In genomic region chr19:20660473-20660872, GRCh38 we compare ENCODE assay signal across 8 cellular contexts. TPM values are rescaled to one million over a fixed set of nuclear protein-coding genes. Genes with fewer than 3 reads are reported as not detected.
DNase-seq lines count a peak whose midpoint lies in the region; ATAC-seq and TF ChIP-seq lines count a peak whose summit lies in the region.

No MANE protein-coding gene starts in this region.

- H3K4me1 ChIP-seq in tibial nerve = peaks cover 0 to 26% (median 0%) of the 10 kb centered on the region in 4 donors

- 46 to 48% methylated on average over 20 of the region's 20 CpGs for WGBS in tibial nerve, 2 donors

- peaks cover 82% of the 10 kb centered on the region for H3K36me3 Mint-ChIP-seq in activated CD8-positive, alpha-beta memory T cell treated with anti-CD3 and anti-CD28 coated beads, Interleukin-2, amount 10 ng/mL, durations not matched to agents 7 days and 5 days
- H3K36me3 Mint-ChIP-seq in chondrocyte (ENCODE audit: low read depth) (peaks cover 35% of the 10 kb centered on the region), memory B cell (peaks cover 38% of the 10 kb centered on the region)

- peaks cover 27% of the 10 kb centered on the region for H3K4me1 Mint-ChIP-seq in activated CD8-positive, alpha-beta memory T cell treated with anti-CD3 and anti-CD28 coated beads, Interleukin-2, amount 10 ng/mL, durations not matched to agents 7 days and 5 days
- peaks cover 26% of the 10 kb centered on the region for H3K4me1 Mint-ChIP-seq in chondrocyte (ENCODE audit: low read depth)
- H3K4me1 Mint-ChIP-seq in memory B cell = peaks cover 22% of the 10 kb centered on the region

- H3K27me3 Mint-ChIP-seq in activated CD8-positive, alpha-beta memory T cell treated with anti-CD3 and anti-CD28 coated beads, Interleukin-2, amount 10 ng/mL, durations not matched to agents 7 days and 5 days = no peaks in the 10 kb centered on the region
- no peaks in the 10 kb centered on the region for H3K27me3 Mint-ChIP-seq in chondrocyte (ENCODE audit: low read depth)
- no peaks in the 10 kb centered on the region for H3K27me3 Mint-ChIP-seq in memory B cell

- DNase-seq in activated CD8-positive, alpha-beta memory T cell treated with anti-CD3 and anti-CD28 coated beads, Interleukin-2, amount 10 ng/mL, durations not matched to agents 7 days and 5 days = no peak
- DNase-seq in activated CD8-positive, alpha-beta memory T cell treated with anti-CD3 and anti-CD28 coated beads for 24 hours = no peak
- DNase-seq in chondrocyte (ENCODE audit: low spot score) (no peak), memory B cell (ENCODE audit: low spot score in 2 of 2) (no peak), tibial nerve (ENCODE audit: low spot score in 2 of 2) (no peak), amniotic stem cell (lab: John Stamatoyannopoulos, UW) (no peak), HUDEP-2 (lab: John Stamatoyannopoulos, UW; ENCODE audit: unreplicated experiment in 76 of 76) (no peak), COLO668 (lab: John Stamatoyannopoulos, UW; ENCODE audit: unreplicated experiment) (no peak)

- TF ChIP-seq EP300 in tibial nerve (IDR thresholded peaks at IDR 0.05) = no peak

- peak overlapping the region; percentile 94 for H3K27ac Mint-ChIP-seq in activated CD8-positive, alpha-beta memory T cell treated with anti-CD3 and anti-CD28 coated beads, Interleukin-2, amount 10 ng/mL, durations not matched to agents 7 days and 5 days
- peak overlapping the region; percentile 99 for H3K27ac Mint-ChIP-seq in chondrocyte (ENCODE audit: unreplicated experiment)
- H3K27ac Mint-ChIP-seq in memory B cell = peak overlapping the region; percentile 96

- peaks cover 22% of the 10 kb centered on the region for H3K9me3 Mint-ChIP-seq in activated CD8-positive, alpha-beta memory T cell treated with anti-CD3 and anti-CD28 coated beads, Interleukin-2, amount 10 ng/mL, durations not matched to agents 7 days and 5 days (ENCODE audit: low read depth)
- peaks cover 45% of the 10 kb centered on the region for H3K9me3 Mint-ChIP-seq in chondrocyte (ENCODE audit: low read depth)
- peaks cover 14% of the 10 kb centered on the region for H3K9me3 Mint-ChIP-seq in memory B cell

- TF ChIP-seq CTCF in chondrocyte (IDR thresholded peaks at IDR 0.05) (no peak), tibial nerve (IDR thresholded peaks at IDR 0.05) (no peak)

- peaks cover 0 to 38% (median 7%) of the 10 kb centered on the region in 4 donors for H3K9me3 ChIP-seq in tibial nerve

- H3K27ac ChIP-seq in tibial nerve = peak overlapping the region in 3 of 4 donors; percentile 84 to 93 (median 89)

- CTCF ChIA-PET in activated CD8-positive, alpha-beta memory T cell treated with anti-CD3 and anti-CD28 coated beads, Interleukin-2, amount 10 ng/mL, durations not matched to agents 7 days and 5 days (lab: Charles Lee) = interaction anchor here (2.0 kb wide), 1 partner anchor 116 kb away, joined by 5 read pairs; the partner anchor contains the start of gene ZNF66

- H3K4me3 ChIP-seq in tibial nerve = peak overlapping the region; percentile 62 to 82 (median 63)

- peak overlapping the region; percentile 90 for H3K4me3 Mint-ChIP-seq in activated CD8-positive, alpha-beta memory T cell treated with anti-CD3 and anti-CD28 coated beads, Interleukin-2, amount 10 ng/mL, durations not matched to agents 7 days and 5 days
- peak overlapping the region; percentile 93 for H3K4me3 Mint-ChIP-seq in chondrocyte (ENCODE audit: unreplicated experiment)
- peak overlapping the region; percentile 94 for H3K4me3 Mint-ChIP-seq in memory B cell

- H3K27me3 ChIP-seq in tibial nerve = no peaks in the 10 kb centered on the region

- no peak for TF ChIP-seq POLR2A in tibial nerve (IDR thresholded peaks at IDR 0.05)

- no peak for ATAC-seq in activated CD8-positive, alpha-beta memory T cell treated with anti-CD3 and anti-CD28 coated beads, Interleukin-2, amount 10 ng/mL, durations not matched to agents 7 days and 5 days
- ATAC-seq in memory B cell (ENCODE audit: low read depth) = no peak

- H3K36me3 ChIP-seq in tibial nerve = peaks cover 0 to 47% (median 12%) of the 10 kb centered on the region in 3 donors

RNA-seq across cellular contexts. Expression of gene ZNF626, which starts 0.9 kb away (rescaled TPM):
- total RNA-seq in activated CD8-positive, alpha-beta memory T cell treated with anti-CD3 and anti-CD28 coated beads, Interleukin-2, amount 10 ng/mL, durations not matched to agents 7 days and 5 days = 1 to 10 TPM; 7.9 to 8.1 TPM
- total RNA-seq in chondrocyte (9.3 to 18.5 TPM (median 9.9 TPM) in 3 replicates), tibial nerve (10 to 100 TPM in 3 of 4 donors, 1 to 10 TPM in 1; 7.6 to 15.7 (median 10.8) TPM)
